In the genomic region with DNA sequence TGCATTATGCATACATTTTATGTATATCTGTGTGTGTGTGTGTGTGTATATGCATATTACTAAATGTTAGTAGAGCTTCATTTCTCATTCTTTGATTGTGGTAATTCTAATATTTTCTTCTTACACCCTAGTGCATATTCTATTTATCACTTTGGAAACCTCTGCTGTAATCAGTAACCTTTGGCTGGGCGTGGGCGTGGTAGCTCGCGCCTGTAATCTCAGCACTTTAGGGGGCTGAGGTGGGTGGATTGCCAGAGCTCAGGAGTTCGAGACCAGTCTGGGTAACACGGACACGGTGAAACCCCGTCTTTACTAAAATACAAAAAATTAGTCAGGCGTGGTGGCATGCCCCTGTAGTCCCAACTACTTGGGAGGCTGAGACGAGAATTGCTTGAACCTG, we compare ENCODE assay signal across 31 cellular contexts. TPM values are rescaled to one million over a fixed set of nuclear protein-coding genes. Genes with fewer than 3 reads are reported as not detected.
"Had no signal": no experiment of that assay in that cellular context is flagged by ENCODE, and none has a peak within 500 bp of the region (broad histone marks: within the 10 kb centered on the region; RNA-seq: fewer than 3 reads in every experiment).

No MANE protein-coding gene starts in this region.

- H3K27ac Mint-ChIP-seq: dendritic cell treated with granulocyte-macrophage colony-stimulating factor and Interleukin-4, amounts not matched to agents 40 ng/mL and 50 ng/mL, for 4 days; memory B cell; natural killer cell; neural progenitor cell had no signal

- H3K4me3 Mint-ChIP-seq: dendritic cell treated with granulocyte-macrophage colony-stimulating factor and Interleukin-4, amounts not matched to agents 40 ng/mL and 50 ng/mL, for 4 days; memory B cell had no signal

- H3K9me3 ChIP-seq: esophagus squamous epithelium, heart right ventricle, prostate gland, right atrium auricular region, stomach, thyroid gland, upper lobe of right lung, uterus had no signal

- H3K27me3 Mint-ChIP-seq: dendritic cell treated with granulocyte-macrophage colony-stimulating factor and Interleukin-4, amounts not matched to agents 40 ng/mL and 50 ng/mL, for 4 days; memory B cell had no signal

- H3K36me3 ChIP-seq: prostate gland, uterus had no signal

- H3K9me3 Mint-ChIP-seq: dendritic cell treated with granulocyte-macrophage colony-stimulating factor and Interleukin-4, amounts not matched to agents 40 ng/mL and 50 ng/mL, for 4 days; immature natural killer cell; memory B cell; natural killer cell; neural progenitor cell; stimulated activated effector memory CD8-positive, alpha-beta T cell treated with anti-CD3 and anti-CD28 coated beads, Interleukin-12 subunit alpha, Interleukin-12 subunit beta, amount 100 ng/mL, for 72 hours had no signal

- H3K4me3 ChIP-seq: esophagus squamous epithelium, heart right ventricle, lung, neural progenitor cell, prostate gland, right atrium auricular region, stomach, thyroid gland, upper lobe of right lung, uterus had no signal

- H3K4me1 ChIP-seq: uterus had no signal

- H3K27me3 ChIP-seq: esophagus squamous epithelium, heart right ventricle, neural progenitor cell, right atrium auricular region, stomach, thyroid gland, upper lobe of right lung, uterus had no signal

- DNase-seq: effector CD8-positive, alpha-beta T cell; esophagus squamous epithelium; foreskin melanocyte; glutamatergic neuron; heart right ventricle; hypothalamus; immature natural killer cell; islet precursor cell; kidney glomerular epithelial cell; left ventricle myocardium superior; natural killer cell; stimulated activated CD4-positive, alpha-beta T cell treated with anti-CD3 and anti-CD28 coated beads, Interleukin-2, amount 100 ng/mL, for 24 hours; stimulated activated CD4-positive, alpha-beta T cell treated with anti-CD3 and anti-CD28 coated beads, Interleukin-4, amount 100 ng/mL, for 24 hours; stimulated activated naive CD4-positive, alpha-beta T cell treated with Interleukin-2 at 50 U/mL for 16 hours; stomach; thyroid gland; upper lobe of right lung; uterus had no signal

- H3K27ac ChIP-seq: esophagus squamous epithelium, heart right ventricle, neural progenitor cell, parathyroid adenoma, prostate gland, right atrium auricular region, stomach, thyroid gland, upper lobe of right lung, uterus had no signal

- ATAC-seq: heart right ventricle; left ventricle myocardium superior; natural killer cell; sciatic nerve; stimulated activated effector memory CD8-positive, alpha-beta T cell treated with anti-CD3 and anti-CD28 coated beads, Interleukin-12 subunit alpha, Interleukin-12 subunit beta, amount 100 ng/mL, for 72 hours; upper lobe of right lung had no signal

RNA-seq across cellular contexts. Expression of a gene that starts 26.9 kb away (rescaled TPM):
- total RNA-seq: cerebellum, esophagus squamous epithelium, heart right ventricle, left ventricle myocardium superior, lung, natural killer cell, osteoblast, prostate gland, right atrium auricular region, sciatic nerve, stomach, subcutaneous adipose tissue, temporal lobe, thyroid gland, upper lobe of right lung had no signal
- polyA plus RNA-seq: heart right ventricle, immature natural killer cell, lung, stomach had no signal
